31 cellular contexts compared by ENCODE assay signal in genomic region chr2:142280846-142281245, GRCh38.
"Had no signal": no experiment of that assay in that cellular context is flagged by ENCODE, and none has a peak within 500 bp of the region (broad histone marks: within the 10 kb centered on the region; RNA-seq: fewer than 3 reads in every experiment).

No MANE protein-coding gene starts in this region.

- DNase-seq: activated CD4-positive, alpha-beta memory T cell treated with anti-CD3 and anti-CD28 coated beads for 36 hours; activated CD4-positive, alpha-beta T cell treated with anti-CD3 and anti-CD28 coated beads for 36 hours; activated CD4-positive, alpha-beta T cell treated with anti-CD3 and anti-CD28 coated beads, Interleukin-2, amount 10 ng/mL, durations not matched to agents 7 days and 5 days; activated CD8-positive, alpha-beta memory T cell treated with anti-CD3 and anti-CD28 coated beads, Interleukin-2, amount 50 U/mL, for 4 hours; activated effector memory CD4-positive, alpha-beta T cell treated with Interleukin-2 at 50 U/mL for 16 hours; activated naive CD4-positive, alpha-beta T cell treated with anti-CD3 and anti-CD28 coated beads, Interleukin-2, amount 10 ng/mL, durations not matched to agents 7 days and 5 days; activated naive CD8-positive, alpha-beta T cell treated with anti-CD3 and anti-CD28 coated beads, Interleukin-2, amount 50 U/mL, for 24 hours; activated T-cell treated with anti-CD3 and anti-CD28 coated beads for 4 hours; activated T-cell treated with anti-CD3 and anti-CD28 coated beads, Interleukin-2, amount 50 U/mL, for 48 hours; Kasumi-1; KG1; MM.1S; MV-4-11; NCI-H1092; NCI-H1417; NCI-H146; NCI-H187; NCI-H2029 treated with DMSO at 0.1 percent for 48 hours; NCI-H2107; NCI-H2171; NCI-H524; PC-3; Right ventricle myocardium superior; SW 1271; T-helper 1 cell; T-helper 2 cell; T-helper 9 cell had no signal

- H3K27me3 Mint-ChIP-seq: activated CD4-positive, alpha-beta memory T cell treated with anti-CD3 and anti-CD28 coated beads for 36 hours; activated CD4-positive, alpha-beta T cell treated with anti-CD3 and anti-CD28 coated beads for 36 hours; activated CD4-positive, alpha-beta T cell treated with anti-CD3 and anti-CD28 coated beads, Interleukin-2, amount 10 ng/mL, durations not matched to agents 7 days and 5 days; activated naive CD4-positive, alpha-beta T cell treated with anti-CD3 and anti-CD28 coated beads, Interleukin-2, amount 10 ng/mL, durations not matched to agents 7 days and 5 days; activated naive CD8-positive, alpha-beta T cell; activated naive CD8-positive, alpha-beta T cell treated with anti-CD3 and anti-CD28 coated beads, Interleukin-2, amount 50 U/mL, for 24 hours; brain had no signal

- H3K27ac Mint-ChIP-seq: activated CD4-positive, alpha-beta memory T cell treated with anti-CD3 and anti-CD28 coated beads for 36 hours; activated CD4-positive, alpha-beta T cell treated with anti-CD3 and anti-CD28 coated beads for 36 hours; activated CD4-positive, alpha-beta T cell treated with anti-CD3 and anti-CD28 coated beads, Interleukin-2, amount 10 ng/mL, durations not matched to agents 7 days and 5 days; activated naive CD4-positive, alpha-beta T cell treated with anti-CD3 and anti-CD28 coated beads, Interleukin-2, amount 10 ng/mL, durations not matched to agents 7 days and 5 days; activated naive CD8-positive, alpha-beta T cell; activated naive CD8-positive, alpha-beta T cell treated with anti-CD3 and anti-CD28 coated beads, Interleukin-2, amount 50 U/mL, for 24 hours; brain had no signal

- H3K27ac ChIP-seq: RWPE1 had no signal

- H3K36me3 Mint-ChIP-seq: activated CD4-positive, alpha-beta memory T cell treated with anti-CD3 and anti-CD28 coated beads for 36 hours; activated naive CD4-positive, alpha-beta T cell treated with anti-CD3 and anti-CD28 coated beads, Interleukin-2, amount 10 ng/mL, durations not matched to agents 7 days and 5 days; activated naive CD8-positive, alpha-beta T cell; brain had no signal

- H3K4me1 Mint-ChIP-seq: activated CD4-positive, alpha-beta T cell treated with anti-CD3 and anti-CD28 coated beads for 36 hours; activated CD4-positive, alpha-beta T cell treated with anti-CD3 and anti-CD28 coated beads, Interleukin-2, amount 10 ng/mL, durations not matched to agents 7 days and 5 days; activated naive CD4-positive, alpha-beta T cell treated with anti-CD3 and anti-CD28 coated beads, Interleukin-2, amount 10 ng/mL, durations not matched to agents 7 days and 5 days; activated naive CD8-positive, alpha-beta T cell treated with anti-CD3 and anti-CD28 coated beads, Interleukin-2, amount 50 U/mL, for 24 hours had no signal

- ATAC-seq: activated CD4-positive, alpha-beta T cell treated with anti-CD3 and anti-CD28 coated beads for 36 hours; activated CD4-positive, CD25-positive, alpha-beta regulatory T cell treated with anti-CD3 and anti-CD28 coated beads, Interleukin-2, amount 50 U/mL, for 24 hours; activated naive CD8-positive, alpha-beta T cell treated with anti-CD3 and anti-CD28 coated beads, Interleukin-2, amount 50 U/mL, for 24 hours; PC-3 had no signal

- H3K4me3 Mint-ChIP-seq: activated CD4-positive, alpha-beta memory T cell treated with anti-CD3 and anti-CD28 coated beads for 36 hours; activated CD4-positive, alpha-beta T cell treated with anti-CD3 and anti-CD28 coated beads for 36 hours; activated CD4-positive, alpha-beta T cell treated with anti-CD3 and anti-CD28 coated beads, Interleukin-2, amount 10 ng/mL, durations not matched to agents 7 days and 5 days; activated naive CD4-positive, alpha-beta T cell treated with anti-CD3 and anti-CD28 coated beads, Interleukin-2, amount 10 ng/mL, durations not matched to agents 7 days and 5 days; activated naive CD8-positive, alpha-beta T cell; activated naive CD8-positive, alpha-beta T cell treated with anti-CD3 and anti-CD28 coated beads, Interleukin-2, amount 50 U/mL, for 24 hours; brain had no signal
